In the genomic region with DNA sequence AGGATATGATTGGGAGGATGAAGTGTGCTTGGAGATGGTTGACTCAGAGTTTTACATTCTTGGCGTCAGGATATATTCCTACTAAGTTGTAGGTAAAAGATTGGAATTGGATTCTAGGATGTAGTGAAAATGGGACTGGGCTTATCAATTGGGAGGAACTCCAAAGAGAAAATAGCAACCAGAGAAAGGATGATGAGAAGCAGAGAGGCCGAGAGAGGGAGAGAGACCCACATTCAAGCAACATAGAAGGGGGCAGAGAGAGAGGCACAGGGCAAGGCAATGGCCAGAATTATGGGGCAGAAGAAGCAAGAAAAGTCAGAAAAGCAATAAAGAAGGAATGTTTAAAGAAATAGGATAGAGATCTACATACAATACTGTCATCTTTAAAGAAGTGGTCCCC, we compare ENCODE assay signal across 32 cellular contexts.
"Had no signal": no experiment of that assay in that cellular context is flagged by ENCODE, and none has a peak within 500 bp of the region (broad histone marks: within the 10 kb centered on the region; RNA-seq: fewer than 3 reads in every experiment).

No MANE protein-coding gene starts in this region.

- DNase-seq: activated CD4-positive, alpha-beta memory T cell treated with anti-CD3 and anti-CD28 coated beads, Interleukin-2, amount 10 ng/mL, durations not matched to agents 7 days and 5 days; activated CD4-positive, alpha-beta T cell treated with anti-CD3 and anti-CD28 coated beads for 36 hours; activated gamma-delta T cell treated with Interleukin-2 at 50 U/mL for 16 hours; activated naive CD4-positive, alpha-beta T cell treated with anti-CD3 and anti-CD28 coated beads for 36 hours; activated T-cell treated with anti-CD3 and anti-CD28 coated beads, Interleukin-2, amount 50 U/mL, for 24 hours; adrenal gland; body of pancreas; caudate nucleus; Kasumi-1; KG1; MG63; NCI-H1048; NCI-H1105 treated with DMSO at 0.1 percent for 48 hours; NCI-H1436; NCI-H1694; NCI-H1930; NCI-H2081 treated with DMSO at 0.1 percent for 48 hours; NCI-H345; NCI-H510A; NCI-H526; NCI-H748 treated with DMSO at 0.1 percent for 48 hours; NK-92 treated with Interleukin-12 subunit alpha and Interleukin-12 subunit beta, amount 100 ng/mL, for 24 hours; SHP77 treated with DMSO at 0.1 percent for 48 hours; SK-N-SH had no signal

- H3K27ac ChIP-seq: adrenal gland, body of pancreas, breast epithelium, PC-9, SJSA1 had no signal

- ATAC-seq: activated CD4-positive, alpha-beta T cell treated with anti-CD3 and anti-CD28 coated beads for 36 hours; activated CD4-positive, CD25-positive, alpha-beta regulatory T cell treated with anti-CD3 and anti-CD28 coated beads, Interleukin-2, amount 50 U/mL, for 24 hours; activated naive CD4-positive, alpha-beta T cell treated with anti-CD3 and anti-CD28 coated beads, Interleukin-2, amount 50 U/mL, for 72 hours; body of pancreas; WTC11 had no signal

- H3K27ac Mint-ChIP-seq: activated CD4-positive, alpha-beta memory T cell treated with anti-CD3 and anti-CD28 coated beads, Interleukin-2, amount 10 ng/mL, durations not matched to agents 7 days and 5 days; activated CD4-positive, alpha-beta T cell treated with anti-CD3 and anti-CD28 coated beads for 36 hours; activated naive CD4-positive, alpha-beta T cell treated with anti-CD3 and anti-CD28 coated beads for 36 hours; activated naive CD4-positive, alpha-beta T cell treated with anti-CD3 and anti-CD28 coated beads, Interleukin-2, amount 50 U/mL, for 72 hours; activated T-cell treated with anti-CD3 and anti-CD28 coated beads, Interleukin-2, amount 50 U/mL, for 24 hours; T-helper 1 cell treated with Interleukin-12 subunit alpha and Interleukin-12 subunit beta and Interleukin-4 antibody, amounts not matched to agents 30 μg/mL and 1 μg/mL, for 36 hours; T-helper 2 cell treated with Interferon-gamma antibody and Interleukin-4, amounts not matched to agents 5 μg/mL and 100 μg/mL, for 36 hours; WTC11 had no signal

- H3K4me1 Mint-ChIP-seq: activated CD4-positive, alpha-beta memory T cell treated with anti-CD3 and anti-CD28 coated beads, Interleukin-2, amount 10 ng/mL, durations not matched to agents 7 days and 5 days; activated CD4-positive, alpha-beta T cell treated with anti-CD3 and anti-CD28 coated beads for 36 hours had no signal

- H3K36me3 ChIP-seq: adrenal gland, breast epithelium, MG63, SJSA1 had no signal

- H3K36me3 Mint-ChIP-seq: activated naive CD4-positive, alpha-beta T cell treated with anti-CD3 and anti-CD28 coated beads, Interleukin-2, amount 50 U/mL, for 72 hours; WTC11 had no signal

- H3K4me1 ChIP-seq: body of pancreas had no signal

- H3K27me3 Mint-ChIP-seq: activated CD4-positive, alpha-beta memory T cell treated with anti-CD3 and anti-CD28 coated beads, Interleukin-2, amount 10 ng/mL, durations not matched to agents 7 days and 5 days had no signal

- H3K27me3 ChIP-seq: adrenal gland, body of pancreas, breast epithelium, MG63, SJSA1 had no signal

- H3K9me3 Mint-ChIP-seq: activated CD4-positive, alpha-beta memory T cell treated with anti-CD3 and anti-CD28 coated beads, Interleukin-2, amount 10 ng/mL, durations not matched to agents 7 days and 5 days; activated naive CD4-positive, alpha-beta T cell treated with anti-CD3 and anti-CD28 coated beads for 36 hours; activated naive CD4-positive, alpha-beta T cell treated with anti-CD3 and anti-CD28 coated beads, Interleukin-2, amount 50 U/mL, for 72 hours; activated T-cell treated with anti-CD3 and anti-CD28 coated beads, Interleukin-2, amount 50 U/mL, for 24 hours; T-helper 1 cell treated with Interleukin-12 subunit alpha and Interleukin-12 subunit beta and Interleukin-4 antibody, amounts not matched to agents 30 μg/mL and 1 μg/mL, for 36 hours; T-helper 2 cell treated with Interferon-gamma antibody and Interleukin-4, amounts not matched to agents 5 μg/mL and 100 μg/mL, for 36 hours had no signal

- H3K4me3 Mint-ChIP-seq: activated CD4-positive, alpha-beta memory T cell treated with anti-CD3 and anti-CD28 coated beads, Interleukin-2, amount 10 ng/mL, durations not matched to agents 7 days and 5 days; activated CD4-positive, alpha-beta T cell treated with anti-CD3 and anti-CD28 coated beads for 36 hours; activated naive CD4-positive, alpha-beta T cell treated with anti-CD3 and anti-CD28 coated beads for 36 hours; activated T-cell treated with anti-CD3 and anti-CD28 coated beads, Interleukin-2, amount 50 U/mL, for 24 hours; T-helper 1 cell treated with Interleukin-12 subunit alpha and Interleukin-12 subunit beta and Interleukin-4 antibody, amounts not matched to agents 30 μg/mL and 1 μg/mL, for 36 hours; T-helper 2 cell treated with Interferon-gamma antibody and Interleukin-4, amounts not matched to agents 5 μg/mL and 100 μg/mL, for 36 hours; WTC11 had no signal

- H3K4me3 ChIP-seq: adrenal gland, body of pancreas, breast epithelium, MG63, PC-9, SJSA1 had no signal

- H3K9me3 ChIP-seq: adrenal gland, body of pancreas, breast epithelium, MG63, SJSA1, SK-N-SH had no signal
